ENCODE assay signal across 8 cellular contexts in the genomic region with DNA sequence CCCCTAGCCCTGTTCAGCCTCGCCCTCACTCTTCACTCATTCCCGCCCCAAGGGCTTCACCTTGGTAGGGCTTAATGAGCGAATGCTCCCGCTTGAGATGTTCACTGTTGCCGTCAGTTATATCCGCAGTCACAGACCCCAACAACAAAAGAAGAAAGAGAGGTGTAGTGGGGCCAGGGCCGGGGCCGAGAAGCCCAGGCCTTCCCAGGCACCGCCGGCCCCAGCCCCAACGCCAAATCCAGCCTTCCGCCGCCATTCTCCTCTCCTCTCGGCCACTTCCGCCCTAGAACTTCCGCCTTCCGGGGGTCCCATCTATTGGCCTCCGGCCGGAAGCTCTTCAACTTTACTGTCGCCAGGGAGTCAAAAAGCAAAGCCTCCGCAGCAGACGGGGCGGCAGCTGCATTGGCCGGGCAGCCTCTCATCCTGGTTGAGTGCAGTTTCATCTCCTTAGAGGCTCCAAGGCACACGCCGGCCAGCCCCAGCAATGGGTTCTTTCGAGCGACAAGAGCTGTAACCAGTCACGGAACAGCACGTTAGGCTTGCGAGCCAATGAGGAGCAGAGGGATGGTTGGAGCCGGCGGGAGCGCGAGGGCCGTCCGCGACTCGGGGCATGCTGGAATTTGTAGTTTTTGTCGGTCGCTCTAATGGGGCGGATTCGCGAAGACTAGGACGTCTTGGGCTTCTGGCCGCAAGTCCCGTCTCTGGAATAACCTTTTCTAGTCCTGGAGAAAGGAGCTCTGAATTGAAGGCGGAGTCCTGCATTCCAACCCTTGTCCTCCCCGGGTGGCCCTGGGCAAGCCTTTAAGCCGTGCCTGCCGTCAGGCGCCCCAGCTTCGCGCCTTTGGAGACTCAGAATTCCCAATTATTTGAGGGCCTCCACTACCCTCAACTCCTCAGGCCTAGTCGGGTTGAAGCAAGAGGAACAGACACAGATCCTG. TPM values are rescaled to one million over a fixed set of nuclear protein-coding genes. Genes with fewer than 3 reads are reported as not detected.
A peak's percentile ranks its signal among the peaks of the same experiment; 100 is the strongest.
DNase-seq lines count a peak whose midpoint lies in the region; ATAC-seq and TF ChIP-seq lines count a peak whose summit lies in the region.

A gene with protein sequence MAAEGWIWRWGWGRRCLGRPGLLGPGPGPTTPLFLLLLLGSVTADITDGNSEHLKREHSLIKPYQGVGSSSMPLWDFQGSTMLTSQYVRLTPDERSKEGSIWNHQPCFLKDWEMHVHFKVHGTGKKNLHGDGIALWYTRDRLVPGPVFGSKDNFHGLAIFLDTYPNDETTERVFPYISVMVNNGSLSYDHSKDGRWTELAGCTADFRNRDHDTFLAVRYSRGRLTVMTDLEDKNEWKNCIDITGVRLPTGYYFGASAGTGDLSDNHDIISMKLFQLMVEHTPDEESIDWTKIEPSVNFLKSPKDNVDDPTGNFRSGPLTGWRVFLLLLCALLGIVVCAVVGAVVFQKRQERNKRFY (minus strand): TSS at position 277 of the 938 bp plus-strand sequence. CDS start 21 bp downstream, at position 256.

- H3K9me3 ChIP-seq in NT2/D1 (ENCODE audit: insufficient read depth, low read length) (peaks cover 6% of the 10 kb centered on the region; the same call in 1 of the 2 replicates), endodermal cell (ENCODE audit: control insufficient read depth, low read length) (no peaks in the 10 kb centered on the region), mesodermal cell (ENCODE audit: control insufficient read depth, low read length) (peaks cover 3% of the 10 kb centered on the region)

- CTCF ChIA-PET in activated CD8-positive, alpha-beta memory T cell treated with anti-CD3 and anti-CD28 coated beads, Interleukin-2, amount 10 ng/mL, durations not matched to agents 7 days and 5 days (lab: Charles Lee): interaction anchor here (0.7 to 4.0 kb wide), 27 partner anchors 9 to 238 kb away, joined by 3 to 28 read pairs (median 4); no protein-coding TSS in a partner anchor

- ATAC-seq in GM21381 (IDR thresholded peaks at IDR 0.05; ENCODE audit: unreplicated experiment): peak; percentile 90
- peak; percentile 99 for ATAC-seq in activated CD8-positive, alpha-beta memory T cell treated with anti-CD3 and anti-CD28 coated beads, Interleukin-2, amount 10 ng/mL, durations not matched to agents 7 days and 5 days

- DNase-seq in COLO829 (ENCODE audit: low spot score) (peak; percentile 89), HUDEP-2 (lab: John Stamatoyannopoulos, UW; ENCODE audit: unreplicated experiment in 76 of 76) (peak in 74 of 76 experiments; percentile 48 to 93 (median 86)), NT2/D1 (ENCODE audit: low read depth, low spot score) (peak; percentile 77), endodermal cell (peak; percentile 98)
- DNase-seq in activated CD8-positive, alpha-beta memory T cell treated with anti-CD3 and anti-CD28 coated beads, Interleukin-2, amount 10 ng/mL, durations not matched to agents 7 days and 5 days: peak; percentile 96
- peak; percentile 79 to 83 for DNase-seq in stimulated activated CD8-positive, alpha-beta memory T cell treated with anti-CD3 and anti-CD28 coated beads, Interleukin-15, amount 100 ng/mL, for 4 hours (ENCODE audit: low read depth in 2 of 2)

- 0 to 8% methylated on average over 34 to 55 of the region's 55 CpGs for WGBS in endodermal cell (ENCODE audit: insufficient coverage in 1 of 2, insufficient read length in 1 of 2), 2 experiments
- 8 to 9% methylated on average over 45 to 49 of the region's 55 CpGs for WGBS in mesodermal cell (ENCODE audit: insufficient coverage in 2 of 2), 2 experiments

- TF ChIP-seq CTCF in endodermal cell (conservative IDR thresholded peaks at IDR 0.05): no peak

- H3K36me3 Mint-ChIP-seq in activated CD8-positive, alpha-beta memory T cell treated with anti-CD3 and anti-CD28 coated beads, Interleukin-2, amount 10 ng/mL, durations not matched to agents 7 days and 5 days: peaks cover 28% of the 10 kb centered on the region
- H3K36me3 Mint-ChIP-seq in endodermal cell (ENCODE audit: low read depth): peaks cover 15% of the 10 kb centered on the region

- H3K9me3 Mint-ChIP-seq in activated CD8-positive, alpha-beta memory T cell treated with anti-CD3 and anti-CD28 coated beads, Interleukin-2, amount 10 ng/mL, durations not matched to agents 7 days and 5 days (ENCODE audit: low read depth): peaks cover 2% of the 10 kb centered on the region
- no peaks in the 10 kb centered on the region for H3K9me3 Mint-ChIP-seq in endodermal cell

- H3K27ac Mint-ChIP-seq in activated CD8-positive, alpha-beta memory T cell treated with anti-CD3 and anti-CD28 coated beads, Interleukin-2, amount 10 ng/mL, durations not matched to agents 7 days and 5 days: peak within 1 kb of the TSS; percentile 100
- H3K27ac Mint-ChIP-seq in endodermal cell: peak within 1 kb of the TSS; percentile 100

- H3K4me1 ChIP-seq in NT2/D1 (ENCODE audit: insufficient read depth, insufficient read length): peaks cover 3% of the 10 kb centered on the region
- peaks cover 11% of the 10 kb centered on the region for H3K4me1 ChIP-seq in endodermal cell (ENCODE audit: control insufficient read depth, insufficient read depth, low read length)
- peaks cover 6% of the 10 kb centered on the region for H3K4me1 ChIP-seq in mesodermal cell (ENCODE audit: control insufficient read depth, insufficient read depth, low read length, poor library complexity, severe bottlenecking)

- H3K27me3 Mint-ChIP-seq in activated CD8-positive, alpha-beta memory T cell treated with anti-CD3 and anti-CD28 coated beads, Interleukin-2, amount 10 ng/mL, durations not matched to agents 7 days and 5 days: no peaks in the 10 kb centered on the region
- H3K27me3 Mint-ChIP-seq in endodermal cell (ENCODE audit: insufficient read depth): peaks cover 33% of the 10 kb centered on the region

- peak within 1 kb of the TSS; percentile 98 for H3K4me3 Mint-ChIP-seq in activated CD8-positive, alpha-beta memory T cell treated with anti-CD3 and anti-CD28 coated beads, Interleukin-2, amount 10 ng/mL, durations not matched to agents 7 days and 5 days
- peak within 1 kb of the TSS; percentile 99 for H3K4me3 Mint-ChIP-seq in endodermal cell

- peak within 1 kb of the TSS; percentile 97 for H3K9ac ChIP-seq in NT2/D1 (ENCODE audit: insufficient read length, low read depth)
- peak within 1 kb of the TSS; percentile 91 for H3K9ac ChIP-seq in endodermal cell (ENCODE audit: extremely low read depth, low read length, poor library complexity, severe bottlenecking)

- H3K27ac ChIP-seq in endodermal cell (ENCODE audit: low read depth, low read length) (peak within 1 kb of the TSS; percentile 94), mesodermal cell (ENCODE audit: low read depth, low read length, severe bottlenecking) (peak within 1 kb of the TSS; percentile 97)

- H3K36me3 ChIP-seq in NT2/D1 (ENCODE audit: insufficient read depth, insufficient read length, low read length): peaks cover 25% of the 10 kb centered on the region
- H3K36me3 ChIP-seq in endodermal cell (ENCODE audit: control insufficient read depth, insufficient read depth, low read length): peaks cover 27% of the 10 kb centered on the region
- H3K36me3 ChIP-seq in mesodermal cell (ENCODE audit: control insufficient read depth, insufficient read depth, low read length): peaks cover 12% of the 10 kb centered on the region

- H3K4me1 Mint-ChIP-seq in activated CD8-positive, alpha-beta memory T cell treated with anti-CD3 and anti-CD28 coated beads, Interleukin-2, amount 10 ng/mL, durations not matched to agents 7 days and 5 days: peaks cover 65% of the 10 kb centered on the region
- H3K4me1 Mint-ChIP-seq in endodermal cell: peaks cover 18% of the 10 kb centered on the region

- H3K27me3 ChIP-seq in NT2/D1 (ENCODE audit: insufficient read depth, insufficient read length) (peaks cover 3% of the 10 kb centered on the region), endodermal cell (ENCODE audit: control insufficient read depth, insufficient read depth, low read length, poor library complexity, severe bottlenecking) (peaks cover 4% of the 10 kb centered on the region)

- H3K4me3 ChIP-seq in NT2/D1 (ENCODE audit: insufficient read length, low read depth) (peak within 1 kb of the TSS; percentile 97), endodermal cell (ENCODE audit: low read length) (peak within 1 kb of the TSS; percentile 97), mesodermal cell (ENCODE audit: extremely low read depth, insufficient read depth, low read length, poor library complexity, severe bottlenecking) (peak within 1 kb of the TSS; percentile 100)

RNA-seq across cellular contexts. Expression of the gene that starts here (rescaled TPM):
- 100 to 1,000 TPM; 133 to 140 TPM for total RNA-seq in activated CD8-positive, alpha-beta memory T cell treated with anti-CD3 and anti-CD28 coated beads, Interleukin-2, amount 10 ng/mL, durations not matched to agents 7 days and 5 days
- 100 to 1,000 TPM; 119 to 128 TPM for total RNA-seq in endodermal cell
- polyA plus RNA-seq in endodermal cell (2013, experiment 1 of 2): 116 TPM
- polyA plus RNA-seq in endodermal cell (2013, experiment 2 of 2): 116 TPM
- 200 TPM for polyA plus RNA-seq in mesodermal cell (2013, experiment 1 of 2)
- polyA plus RNA-seq in mesodermal cell (2013, experiment 2 of 2): 172 TPM

Comparison
In these comparisons a context has a peak if more than half of its experiments do, and no peak if none do; other contexts are left out.
1. Peak in every context shown above with its lines: DNase-seq, ATAC-seq, H3K4me3 ChIP-seq and H3K27ac ChIP-seq.